ENCODE assay signal across 21 cellular contexts in genomic region chr2:144280009-144280408, GRCh38.
DNase-seq lines count a peak whose midpoint lies in the region; ATAC-seq, FAIRE-seq and TF ChIP-seq lines count a peak whose summit lies in the region.
"Had no signal": no experiment of that assay in that cellular context is flagged by ENCODE, and none has a peak within 500 bp of the region (broad histone marks: within the 10 kb centered on the region; RNA-seq: fewer than 3 reads in every experiment).

No MANE protein-coding gene starts in this region.

- H3K4me1 ChIP-seq in OCI-LY1 (ENCODE audit: insufficient read depth, low read length, severe bottlenecking), result peaks cover 60% of the 10 kb centered on the region
- H3K4me1 ChIP-seq: BLaER1 treated with 17β-estradiol and CSF1 and Interleukin-3, amounts not matched to agents 10 nM and 100 nM had no signal

- no peaks in the 10 kb centered on the region for H3K9me3 ChIP-seq in OCI-LY1 (ENCODE audit: low read length)
- H3K9me3 ChIP-seq: BLaER1 treated with 17β-estradiol and CSF1 and Interleukin-3, amounts not matched to agents 10 nM and 100 nM; HAP-1 had no signal

- H3K27me3 Mint-ChIP-seq in activated CD8-positive, alpha-beta memory T cell treated with anti-CD3 and anti-CD28 coated beads, Interleukin-2, amount 10 ng/mL, durations not matched to agents 7 days and 5 days, result no peaks in the 10 kb centered on the region
- H3K27me3 Mint-ChIP-seq: B cell, IgD-negative memory B cell had no signal

- no peak for FAIRE-seq in GM19239 (lab: Jason Lieb, UNC)
- FAIRE-seq: G401.6, GM12891 had no signal

- no peak for TF ChIP-seq CTCF in OCI-LY1 (IDR thresholded peaks at IDR 0.05; ENCODE audit: low read length)

- H3K4me2 ChIP-seq in OCI-LY1 (ENCODE audit: low read length), result no peak overlapping the region; the same call in 1 of the 2 replicates
- H3K4me2 ChIP-seq: BLaER1 treated with 17β-estradiol and CSF1 and Interleukin-3, amounts not matched to agents 10 nM and 100 nM had no signal

- H3K9me2 ChIP-seq in OCI-LY1 (ENCODE audit: low read depth, low read length), result no peaks in the 10 kb centered on the region

- no peaks in the 10 kb centered on the region for H4K20me1 ChIP-seq in OCI-LY1 (ENCODE audit: insufficient read depth, low read length)

- no peaks in the 10 kb centered on the region for H3K36me3 ChIP-seq in OCI-LY1 (ENCODE audit: insufficient read depth, low read length)
- H3K36me3 ChIP-seq: BLaER1 treated with 17β-estradiol and CSF1 and Interleukin-3, amounts not matched to agents 10 nM and 100 nM; HAP-1 had no signal

- peak overlapping the region; percentile 78 for H3K27ac Mint-ChIP-seq in activated CD8-positive, alpha-beta memory T cell treated with anti-CD3 and anti-CD28 coated beads, Interleukin-2, amount 10 ng/mL, durations not matched to agents 7 days and 5 days
- H3K27ac Mint-ChIP-seq: B cell; CD8-positive, alpha-beta T cell had no signal

- H3K9me3 Mint-ChIP-seq in activated CD8-positive, alpha-beta memory T cell treated with anti-CD3 and anti-CD28 coated beads, Interleukin-2, amount 10 ng/mL, durations not matched to agents 7 days and 5 days (ENCODE audit: low read depth), result no peaks in the 10 kb centered on the region
- H3K9me3 Mint-ChIP-seq: CD8-positive, alpha-beta T cell; IgD-negative memory B cell had no signal

- H3K79me2 ChIP-seq in OCI-LY1 (ENCODE audit: insufficient read depth, low read length), result peaks cover 61% of the 10 kb centered on the region

- H3K27me3 ChIP-seq in OCI-LY1 (ENCODE audit: insufficient read depth, low read length), result no peaks in the 10 kb centered on the region
- H3K27me3 ChIP-seq: BLaER1 treated with 17β-estradiol and CSF1 and Interleukin-3, amounts not matched to agents 10 nM and 100 nM had no signal

- H3K36me3 Mint-ChIP-seq in activated CD8-positive, alpha-beta memory T cell treated with anti-CD3 and anti-CD28 coated beads, Interleukin-2, amount 10 ng/mL, durations not matched to agents 7 days and 5 days, result peaks cover 10% of the 10 kb centered on the region
- H3K36me3 Mint-ChIP-seq: CD8-positive, alpha-beta T cell had no signal

- no peak overlapping the region for H2AFZ ChIP-seq in OCI-LY1 (ENCODE audit: low read length)
- H2AFZ ChIP-seq: GM23248 had no signal

- H3F3A ChIP-seq in OCI-LY1 (ENCODE audit: insufficient read depth, low read length), result no peaks in the 10 kb centered on the region

- no peak for DNase-seq in activated CD8-positive, alpha-beta memory T cell treated with anti-CD3 and anti-CD28 coated beads, Interleukin-2, amount 10 ng/mL, durations not matched to agents 7 days and 5 days
- no peak for DNase-seq in activated CD8-positive, alpha-beta memory T cell treated with anti-CD3 and anti-CD28 coated beads, Interleukin-2, amount 50 U/mL, for 48 hours
- peak; percentile 3 for DNase-seq in EH (ENCODE audit: low read depth)
- DNase-seq in fibroblast of peridontal ligament (ENCODE audit: extremely low read depth), result peak; percentile 13
- DNase-seq in HuH-7.5 (ENCODE audit: low spot score), result no peak
- DNase-seq in OCI-M1 (lab: John Stamatoyannopoulos, UW), result no peak
- DNase-seq in GM19239 (ENCODE audit: insufficient read length, low spot score), result no peak
- DNase-seq: 8988T; Calu3; CD8-positive, alpha-beta T cell; DMS 273 treated with DMSO at 0.1 percent for 48 hours; DMS53; DND-41; GM23248 had no signal

- H3K4me3 Mint-ChIP-seq in activated CD8-positive, alpha-beta memory T cell treated with anti-CD3 and anti-CD28 coated beads, Interleukin-2, amount 10 ng/mL, durations not matched to agents 7 days and 5 days, result peak overlapping the region; percentile 36
- H3K4me3 Mint-ChIP-seq: B cell; CD8-positive, alpha-beta T cell; IgD-negative memory B cell had no signal

- CTCF ChIA-PET in activated CD8-positive, alpha-beta memory T cell treated with anti-CD3 and anti-CD28 coated beads, Interleukin-2, amount 10 ng/mL, durations not matched to agents 7 days and 5 days (lab: Charles Lee), result interaction anchor here (0.8 to 1.3 kb wide), 3 partner anchors 9 to 79 kb away, joined by 3 read pairs; no protein-coding TSS in a partner anchor

- no peak overlapping the region for H3K4me3 ChIP-seq in OCI-LY1 (ENCODE audit: low read depth, low read length, poor library complexity, severe bottlenecking)
- H3K4me3 ChIP-seq: BLaER1 treated with 17β-estradiol and CSF1 and Interleukin-3, amounts not matched to agents 10 nM and 100 nM; GM23248; HAP-1 had no signal

- 0 out of 2 replicates have a peak overlapping the region, but pooled peaks have one; percentile 11 for H3K9ac ChIP-seq in OCI-LY1 (ENCODE audit: low read length)
- H3K9ac ChIP-seq: BLaER1 treated with 17β-estradiol and CSF1 and Interleukin-3, amounts not matched to agents 10 nM and 100 nM; GM23248 had no signal

- peaks cover 46% of the 10 kb centered on the region for H3K4me1 Mint-ChIP-seq in activated CD8-positive, alpha-beta memory T cell treated with anti-CD3 and anti-CD28 coated beads, Interleukin-2, amount 10 ng/mL, durations not matched to agents 7 days and 5 days

- no peak for ATAC-seq in activated CD8-positive, alpha-beta memory T cell treated with anti-CD3 and anti-CD28 coated beads, Interleukin-2, amount 10 ng/mL, durations not matched to agents 7 days and 5 days
- ATAC-seq: CD8-positive, alpha-beta T cell had no signal

- peak overlapping the region; percentile 20 for H3K27ac ChIP-seq in OCI-LY1 (ENCODE audit: low read depth, low read length, poor library complexity, severe bottlenecking)
- H3K27ac ChIP-seq: BLaER1 treated with 17β-estradiol and CSF1 and Interleukin-3, amounts not matched to agents 10 nM and 100 nM; GM23248 had no signal

Comparison
In these comparisons a context has a peak if more than half of its experiments do, and no peak if none do; other contexts are left out.
1. DNase-seq: peak in EH (single experiment) and fibroblast of peridontal ligament (single experiment); none in activated CD8-positive, alpha-beta memory T cell treated with anti-CD3 and anti-CD28 coated beads, Interleukin-2, amount 10 ng/mL, durations not matched to agents 7 days and 5 days (single experiment), activated CD8-positive, alpha-beta memory T cell treated with anti-CD3 and anti-CD28 coated beads, Interleukin-2, amount 50 U/mL, for 48 hours (single experiment), HuH-7.5 (single experiment), OCI-M1 (single experiment) and GM19239 (single experiment).